In the genomic region with DNA sequence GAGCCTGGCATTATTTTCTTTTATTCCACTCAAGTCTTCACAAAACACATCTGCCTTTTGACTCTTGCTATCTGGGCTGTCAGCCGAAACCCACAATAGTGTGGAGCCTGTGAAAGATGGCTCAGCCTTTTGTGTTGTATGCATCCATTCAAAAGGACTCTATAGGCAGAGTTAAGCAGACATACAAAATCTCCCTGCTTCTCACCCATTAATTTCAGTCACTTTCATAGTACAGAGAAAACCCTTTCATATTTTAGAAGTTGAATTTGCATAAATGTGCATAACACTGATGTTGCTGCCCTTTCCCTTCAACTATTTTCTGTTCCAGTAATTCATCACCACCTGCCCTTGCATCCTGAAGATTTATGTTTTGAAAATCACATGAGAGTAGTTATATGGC, we compare ENCODE assay signal across 22 cellular contexts.
"Had no signal": no experiment of that assay in that cellular context is flagged by ENCODE, and none has a peak within 500 bp of the region (broad histone marks: within the 10 kb centered on the region; RNA-seq: fewer than 3 reads in every experiment).

No MANE protein-coding gene starts in this region.

- H3K4me3 ChIP-seq: cardiac muscle cell, esophagus muscularis mucosa, heart right ventricle, mucosa of descending colon, sigmoid colon, stomach, testis had no signal

- H3K27ac ChIP-seq: cardiac muscle cell, esophagus muscularis mucosa, heart right ventricle, sigmoid colon, stomach, testis had no signal

- ATAC-seq: heart right ventricle; mucosa of descending colon; stimulated activated effector memory CD8-positive, alpha-beta T cell treated with anti-CD3 and anti-CD28 coated beads, Interleukin-12 subunit alpha, Interleukin-12 subunit beta, amount 100 ng/mL, for 72 hours had no signal

- DNase-seq: activated CD4-positive, alpha-beta T cell treated with anti-CD3 and anti-CD28 coated beads for 1 hour; activated CD4-positive, alpha-beta T cell treated with anti-CD3 and anti-CD28 coated beads, Interleukin-2, amount 50 U/mL, for 48 hours; amygdala; effector CD8-positive, alpha-beta T cell; heart right ventricle; mucosa of descending colon; naive B cell; nucleus accumbens; posterior cingulate gyrus; sigmoid colon; stimulated activated CD4-positive, alpha-beta T cell treated with anti-CD3 and anti-CD28 coated beads, Interleukin-4, amount 100 ng/mL, for 24 hours; stomach; T-helper 1 cell; testis had no signal

- H3K9me3 Mint-ChIP-seq: type B pancreatic cell had no signal

- H3K36me3 ChIP-seq: cardiac muscle cell, esophagus muscularis mucosa, heart right ventricle, sigmoid colon, stomach had no signal

- H3K27me3 ChIP-seq: cardiac muscle cell, sigmoid colon, testis had no signal

- H3K27ac Mint-ChIP-seq: activated naive CD8-positive, alpha-beta T cell; dendritic cell treated with granulocyte-macrophage colony-stimulating factor and Interleukin-4, amounts not matched to agents 40 ng/mL and 50 ng/mL, for 4 days; stimulated activated effector memory CD8-positive, alpha-beta T cell treated with anti-CD3 and anti-CD28 coated beads, Interleukin-12 subunit alpha, Interleukin-12 subunit beta, amount 100 ng/mL, for 72 hours; type B pancreatic cell had no signal

- H3K36me3 Mint-ChIP-seq: stimulated activated effector memory CD8-positive, alpha-beta T cell treated with anti-CD3 and anti-CD28 coated beads, Interleukin-12 subunit alpha, Interleukin-12 subunit beta, amount 100 ng/mL, for 72 hours had no signal

- H3K27me3 Mint-ChIP-seq: activated naive CD8-positive, alpha-beta T cell; type B pancreatic cell had no signal

- H3K4me1 Mint-ChIP-seq: stimulated activated effector memory CD8-positive, alpha-beta T cell treated with anti-CD3 and anti-CD28 coated beads, Interleukin-12 subunit alpha, Interleukin-12 subunit beta, amount 100 ng/mL, for 72 hours had no signal

- FAIRE-seq: endothelial cell of umbilical vein had no signal

- H3K4me1 ChIP-seq: esophagus muscularis mucosa, heart right ventricle, stomach, testis had no signal

- H3K4me3 Mint-ChIP-seq: activated naive CD8-positive, alpha-beta T cell; dendritic cell treated with granulocyte-macrophage colony-stimulating factor and Interleukin-4, amounts not matched to agents 40 ng/mL and 50 ng/mL, for 4 days; memory B cell; naive B cell; stimulated activated effector memory CD8-positive, alpha-beta T cell treated with anti-CD3 and anti-CD28 coated beads, Interleukin-12 subunit alpha, Interleukin-12 subunit beta, amount 100 ng/mL, for 72 hours; type B pancreatic cell had no signal

- H3K9me3 ChIP-seq: testis had no signal
